15 cellular contexts compared by ENCODE assay signal in the genomic region with DNA sequence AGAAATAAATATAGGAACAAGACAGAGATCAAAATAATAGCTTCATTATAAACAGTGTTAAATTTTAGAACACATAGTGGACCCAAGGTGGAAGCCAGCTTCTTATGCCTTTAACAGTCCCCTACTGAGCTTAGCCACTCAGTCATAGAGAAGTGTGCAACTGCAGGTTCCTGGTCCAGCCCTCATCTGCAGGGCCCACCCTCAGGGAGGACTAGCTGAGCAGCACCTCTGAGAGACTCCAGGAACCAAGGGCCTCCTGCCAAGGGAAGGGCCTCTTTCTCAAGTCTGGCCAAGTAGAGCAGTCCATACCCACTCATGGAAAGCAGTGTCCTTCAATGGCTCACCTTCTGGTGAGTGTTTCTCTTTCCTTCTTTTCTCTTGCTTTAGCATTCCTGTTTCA.
"Had no signal": no experiment of that assay in that cellular context is flagged by ENCODE, and none has a peak within 500 bp of the region (broad histone marks: within the 10 kb centered on the region; RNA-seq: fewer than 3 reads in every experiment).

No MANE protein-coding gene starts in this region.

- DNase-seq: activated B cell treated with CpG ODN at 0.5 μM for 24 hours; activated CD4-positive, alpha-beta T cell treated with anti-CD3 and anti-CD28 coated beads, Interleukin-2, amount 10 ng/mL, durations not matched to agents 24 days and 14 days; activated gamma-delta T cell treated with Interleukin-2 at 50 U/mL for 16 hours; activated naive CD8-positive, alpha-beta T cell treated with anti-CD3 and anti-CD28 coated beads for 36 hours; brain microvascular endothelial cell; cortex of kidney; effector CD8-positive, alpha-beta T cell; kidney glomerular epithelial cell; midbrain; T-helper 17 cell; tibial artery had no signal

- H3K9me3 ChIP-seq: prostate gland, tibial artery had no signal

- H3K4me1 ChIP-seq: prostate gland had no signal

- H3K27ac ChIP-seq: brain microvascular endothelial cell, epithelial cell of prostate had no signal

- H3K4me3 ChIP-seq: lung, prostate gland, tibial artery had no signal

- H3K27me3 ChIP-seq: brain microvascular endothelial cell, tibial artery had no signal

- ATAC-seq: stimulated activated memory B cell treated with anti-CD40 and anti-IgM and Interleukin-4, amounts not matched to agents 10 μg/mL and 1 μg/mL and 100 μg/mL, for 72 hours; T-helper 17 cell had no signal

- H3K36me3 ChIP-seq: brain microvascular endothelial cell, prostate gland, tibial artery had no signal
